ENCODE assay signal across 3 cellular contexts in the genomic region with DNA sequence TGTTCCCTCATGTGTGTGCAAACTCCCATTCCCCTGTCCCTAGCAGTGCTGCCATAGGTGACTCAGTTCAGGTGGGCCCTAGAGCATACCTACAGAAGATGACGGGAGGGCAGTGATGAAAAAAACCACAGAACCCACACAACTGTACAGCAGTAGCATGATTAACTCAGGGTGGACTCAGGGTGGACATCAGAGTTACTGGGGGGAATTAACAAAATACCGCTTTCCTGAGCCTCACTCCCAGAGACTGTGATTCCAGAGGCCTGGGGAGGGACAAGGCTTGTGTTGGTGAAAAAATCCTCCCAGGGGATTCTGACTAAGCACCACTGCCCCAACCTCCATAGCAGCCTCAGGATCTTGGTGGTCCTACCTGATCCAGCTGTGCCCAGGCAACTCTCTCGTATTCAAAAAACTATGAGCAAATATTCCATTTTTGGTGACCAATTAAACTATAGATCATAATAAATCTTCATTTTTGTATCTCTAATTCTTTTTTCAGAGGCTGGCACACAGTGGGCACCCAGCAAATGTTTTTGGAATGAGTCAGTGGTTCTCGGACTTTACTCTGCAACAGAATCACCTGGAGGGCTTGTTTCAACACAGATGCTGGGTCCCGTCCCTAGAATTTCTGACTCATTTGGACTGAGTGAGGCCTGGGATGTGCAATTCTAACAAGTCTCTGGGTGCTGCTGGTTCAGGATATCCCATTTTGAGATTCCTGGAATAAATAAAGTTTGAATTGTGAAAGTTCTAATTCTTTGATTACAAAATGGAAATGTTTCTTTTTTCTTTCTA.
TF ChIP-seq lines count a peak whose summit lies in the region.

No MANE protein-coding gene starts in this region.

TF ChIP-seq in IMR-90, 13 proteins besides CTCF, POLR2A, EP300 and RAD21:
- TF ChIP-seq FOS (IDR thresholded peaks at IDR 0.05; ENCODE audit: low read depth, low read length) = no peak
- TF ChIP-seq RFX5 (IDR thresholded peaks at IDR 0.05; ENCODE audit: low read depth, low read length) = no peak
- TF ChIP-seq, protein P1, sequence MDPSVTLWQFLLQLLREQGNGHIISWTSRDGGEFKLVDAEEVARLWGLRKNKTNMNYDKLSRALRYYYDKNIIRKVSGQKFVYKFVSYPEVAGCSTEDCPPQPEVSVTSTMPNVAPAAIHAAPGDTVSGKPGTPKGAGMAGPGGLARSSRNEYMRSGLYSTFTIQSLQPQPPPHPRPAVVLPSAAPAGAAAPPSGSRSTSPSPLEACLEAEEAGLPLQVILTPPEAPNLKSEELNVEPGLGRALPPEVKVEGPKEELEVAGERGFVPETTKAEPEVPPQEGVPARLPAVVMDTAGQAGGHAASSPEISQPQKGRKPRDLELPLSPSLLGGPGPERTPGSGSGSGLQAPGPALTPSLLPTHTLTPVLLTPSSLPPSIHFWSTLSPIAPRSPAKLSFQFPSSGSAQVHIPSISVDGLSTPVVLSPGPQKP (IDR thresholded peaks at IDR 0.05; ENCODE audit: borderline replicate concordance, low read depth, low read length) = no peak
- no peak for TF ChIP-seq BHLHE40 (IDR thresholded peaks at IDR 0.05; ENCODE audit: low read depth, low read length)
- no peak for TF ChIP-seq CHD1 (IDR thresholded peaks at IDR 0.05; ENCODE audit: low read depth, low read length)
- no peak for TF ChIP-seq MAFK (IDR thresholded peaks at IDR 0.05; ENCODE audit: low read depth, low read length)
- TF ChIP-seq NFE2L2 (IDR thresholded peaks at IDR 0.05; ENCODE audit: low read depth, low read length) = no peak
- TF ChIP-seq, protein P2, sequence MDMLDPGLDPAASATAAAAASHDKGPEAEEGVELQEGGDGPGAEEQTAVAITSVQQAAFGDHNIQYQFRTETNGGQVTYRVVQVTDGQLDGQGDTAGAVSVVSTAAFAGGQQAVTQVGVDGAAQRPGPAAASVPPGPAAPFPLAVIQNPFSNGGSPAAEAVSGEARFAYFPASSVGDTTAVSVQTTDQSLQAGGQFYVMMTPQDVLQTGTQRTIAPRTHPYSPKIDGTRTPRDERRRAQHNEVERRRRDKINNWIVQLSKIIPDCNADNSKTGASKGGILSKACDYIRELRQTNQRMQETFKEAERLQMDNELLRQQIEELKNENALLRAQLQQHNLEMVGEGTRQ (IDR thresholded peaks at IDR 0.05; ENCODE audit: low read depth, low read length) = no peak
- TF ChIP-seq MXI1 (IDR thresholded peaks at IDR 0.05; ENCODE audit: borderline replicate concordance, low read depth, low read length) = no peak
- no peak for TF ChIP-seq SMC3 (IDR thresholded peaks at IDR 0.05; ENCODE audit: low read depth, low read length)
- no peak; the same call in 1 of the 2 replicates for TF ChIP-seq CEBPB (IDR thresholded peaks at IDR 0.05; ENCODE audit: low read depth, low read length)
- TF ChIP-seq RCOR1 (IDR thresholded peaks at IDR 0.05; ENCODE audit: insufficient replicate concordance, low read length) = no peak
- no peak for TF ChIP-seq MAZ (IDR thresholded peaks at IDR 0.05; ENCODE audit: borderline replicate concordance, low read depth, low read length)

TF ChIP-seq in GM12878, 131 proteins besides CTCF, POLR2A, EP300 and RAD21:
- TF ChIP-seq POLR2AphosphoS2 (IDR thresholded peaks at IDR 0.05; ENCODE audit: low read depth, low read length) (no peak), KLF5 (IDR thresholded peaks at IDR 0.05; ENCODE audit: partially characterized antibody) (no peak)
- TF ChIP-seq, protein P1 (IDR thresholded peaks at IDR 0.05; ENCODE audit: low read depth, low read length) = no peak

TF ChIP-seq in HepG2, 621 proteins besides CTCF, POLR2A, EP300 and RAD21:
- TF ChIP-seq ZNF768 (CRISPR knock-in tag; IDR thresholded peaks at IDR 0.05) = no peak
- TF ChIP-seq ZNF235 (CRISPR knock-in tag; IDR thresholded peaks at IDR 0.05; ENCODE audit: borderline replicate concordance) = no peak
- peak; percentile 29 for TF ChIP-seq TEAD3 (CRISPR knock-in tag; optimal IDR thresholded peaks at IDR 0.05; ENCODE audit: borderline replicate concordance)
- TF ChIP-seq EEA1 (CRISPR knock-in tag; IDR thresholded peaks at IDR 0.05; ENCODE audit: borderline replicate concordance) = no peak
- TF ChIP-seq, protein P3, sequence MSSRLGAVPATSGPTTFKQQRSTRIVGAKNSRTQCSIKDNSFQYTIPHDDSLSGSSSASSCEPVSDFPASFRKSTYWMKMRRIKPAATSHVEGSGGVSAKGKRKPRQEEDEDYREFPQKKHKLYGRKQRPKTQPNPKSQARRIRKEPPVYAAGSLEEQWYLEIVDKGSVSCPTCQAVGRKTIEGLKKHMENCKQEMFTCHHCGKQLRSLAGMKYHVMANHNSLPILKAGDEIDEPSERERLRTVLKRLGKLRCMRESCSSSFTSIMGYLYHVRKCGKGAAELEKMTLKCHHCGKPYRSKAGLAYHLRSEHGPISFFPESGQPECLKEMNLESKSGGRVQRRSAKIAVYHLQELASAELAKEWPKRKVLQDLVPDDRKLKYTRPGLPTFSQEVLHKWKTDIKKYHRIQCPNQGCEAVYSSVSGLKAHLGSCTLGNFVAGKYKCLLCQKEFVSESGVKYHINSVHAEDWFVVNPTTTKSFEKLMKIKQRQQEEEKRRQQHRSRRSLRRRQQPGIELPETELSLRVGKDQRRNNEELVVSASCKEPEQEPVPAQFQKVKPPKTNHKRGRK (CRISPR knock-in tag; IDR thresholded peaks at IDR 0.05) = no peak
- TF ChIP-seq TFAP4 (IDR thresholded peaks at IDR 0.05; ENCODE audit: borderline replicate concordance, low read depth) = peak; percentile 28; the same call in 1 of the 2 replicates
- peak; percentile 85 for TF ChIP-seq FOSL2 (CRISPR knock-in tag; IDR thresholded peaks at IDR 0.05)
- peak; percentile 22; the same call in 1 of the 2 replicates for TF ChIP-seq FOSL1 (CRISPR knock-in tag; IDR thresholded peaks at IDR 0.05; ENCODE audit: borderline replicate concordance)
